In genomic region chr4:15695764-15696163, GRCh38 we compare ENCODE assay signal across 24 cellular contexts. TPM values are rescaled to one million over a fixed set of nuclear protein-coding genes. Genes with fewer than 3 reads are reported as not detected.
DNase-seq lines count a peak whose midpoint lies in the region; ATAC-seq and TF ChIP-seq lines count a peak whose summit lies in the region.
"Had no signal": no experiment of that assay in that cellular context is flagged by ENCODE, and none has a peak within 500 bp of the region (broad histone marks: within the 10 kb centered on the region; RNA-seq: fewer than 3 reads in every experiment).

No MANE protein-coding gene starts in this region.

- in situ Hi-C loops in mammary epithelial cell (cut with MboI; ENCODE audit: low sequenced_read_pairs in 2 of 2) = loop anchor here in 1 of 2 donors (25.0 kb wide), 1 partner anchor 242 kb away; the partner anchor contains the start of gene FGFBP1

- H3K4me2 ChIP-seq in mammary epithelial cell (ENCODE audit: insufficient read depth, low read depth, low read length) = peak overlapping the region; percentile 20

- intact Hi-C loops in mammary epithelial cell (cut with micrococcal nuclease) = no loop called here
- intact Hi-C loops in breast epithelium (cut with DNase I; ENCODE audit: low total_unique reads) = no loop called here
- intact Hi-C loops in mucosa of descending colon (cut with DNase I, micrococcal nuclease) = no loop called here

- H3K27me3 ChIP-seq in mammary epithelial cell (ENCODE audit: insufficient read depth, low read length) (no peaks in the 10 kb centered on the region), breast epithelium (no peaks in the 10 kb centered on the region)
- H3K27me3 ChIP-seq: ascending aorta, pancreas, tibial artery had no signal

- H2AFZ ChIP-seq in mammary epithelial cell (ENCODE audit: low read depth, low read length) = no peak overlapping the region
- H2AFZ ChIP-seq: PC-9 had no signal

- H3K4me3 ChIP-seq in mammary epithelial cell (replicated peaks in 1 of 3; ENCODE audit: insufficient read depth in 1 of 3, low read depth in 2 of 3, low read length in 3 of 3) (no peak overlapping the region), breast epithelium (no peak overlapping the region), mucosa of descending colon (no peak overlapping the region)
- H3K4me3 ChIP-seq: ascending aorta, K562, pancreas, PC-9, tibial artery had no signal

- ATAC-seq in mucosa of descending colon = peak; percentile 85
- no peak for ATAC-seq in GM18873 (IDR thresholded peaks at IDR 0.05; ENCODE audit: low FRiP score, unreplicated experiment)
- ATAC-seq: K562; left cardiac atrium; naive thymus-derived CD8-positive, alpha-beta T cell; pancreas; right cardiac atrium; stimulated activated naive CD8-positive, alpha-beta T cell treated with anti-CD3 and anti-CD28 coated beads, Interleukin-15, amount 100 ng/mL, for 72 hours; T-cell had no signal

- no peak overlapping the region for H3K9ac ChIP-seq in mammary epithelial cell (ENCODE audit: insufficient read depth, low read length)

- CTCF ChIA-PET in mammary epithelial cell (lab: Charles Lee; ENCODE audit: low non-redundant PET) = interaction anchor here (0.6 to 0.7 kb wide), 3 partner anchors 18 to 1020 kb away, joined by 3 to 6 read pairs (median 4); no protein-coding TSS in a partner anchor

- H3K27ac ChIP-seq in mammary epithelial cell (ENCODE audit: insufficient read depth, low read depth, low read length) (no peak overlapping the region), breast epithelium (no peak overlapping the region)
- H3K27ac ChIP-seq: ascending aorta, C4-2B, pancreas, tibial artery had no signal

- no peaks in the 10 kb centered on the region for H3K79me2 ChIP-seq in mammary epithelial cell (ENCODE audit: insufficient read depth, low read length)

- H3K36me3 ChIP-seq in mammary epithelial cell (ENCODE audit: insufficient read depth, low read length) (no peaks in the 10 kb centered on the region), breast epithelium (no peaks in the 10 kb centered on the region), mucosa of descending colon (ENCODE audit: low read depth) (no peaks in the 10 kb centered on the region)
- H3K36me3 ChIP-seq: ascending aorta, pancreas, tibial artery had no signal

- no TSS peak for BruUV-seq in mammary epithelial cell (replicated peaks; lab: Mats Ljungman, UMichigan)

- dilution Hi-C loops in mammary epithelial cell (cut with HindIII; ENCODE audit: low sequenced_read_pairs) = no loop called here

- DNase-seq in mammary epithelial cell (no peak), breast epithelium (ENCODE audit: low spot score in 2 of 2) (no peak), astrocyte of the hippocampus (ENCODE audit: low read depth, low spot score) (peak; percentile 57), mucosa of descending colon (peak in 1 of 3 donors; percentile 27), NCI-H1105 treated with DMSO at 0.1 percent for 48 hours (lab: John Stamatoyannopoulos, UW) (no peak)
- no peak for DNase-seq in activated CD8-positive, alpha-beta memory T cell treated with anti-CD3 and anti-CD28 coated beads, Interleukin-2, amount 50 U/mL, for 4 hours
- no peak for DNase-seq in stimulated activated CD4-positive, alpha-beta T cell treated with anti-CD3 and anti-CD28 coated beads, Interleukin-2, amount 100 ng/mL, for 24 hours
- DNase-seq: activated CD4-positive, alpha-beta memory T cell treated with anti-CD3 and anti-CD28 coated beads for 36 hours; cerebellar nuclear complex; glutamatergic neuron; left cardiac atrium; naive thymus-derived CD8-positive, alpha-beta T cell; pancreas; right cardiac atrium; SIG-M5; stimulated activated CD4-positive, alpha-beta T cell treated with anti-CD3 and anti-CD28 coated beads, Interleukin-15, amount 100 ng/mL, for 24 hours; stimulated activated naive CD8-positive, alpha-beta T cell treated with anti-CD3 and anti-CD28 coated beads, Interleukin-15, amount 100 ng/mL, for 72 hours; T-cell; tibial artery had no signal

- H4K20me1 ChIP-seq in mammary epithelial cell (ENCODE audit: insufficient read depth, low read length) = no peaks in the 10 kb centered on the region

- WGBS in mammary epithelial cell (ENCODE audit: low coverage, missing lambda C conversion rate) = 93% methylated on average over 3 of the region's 3 CpGs

- H3K4me1 ChIP-seq in mammary epithelial cell (ENCODE audit: insufficient read depth, low read length) = peaks cover 31% of the 10 kb centered on the region
- H3K4me1 ChIP-seq in breast epithelium = no peaks in the 10 kb centered on the region
- H3K4me1 ChIP-seq in mucosa of descending colon (ENCODE audit: low read depth) = no peaks in the 10 kb centered on the region
- H3K4me1 ChIP-seq: ascending aorta, pancreas had no signal

- TF ChIP-seq POLR2A in breast epithelium (IDR thresholded peaks at IDR 0.05) = no peak

- H3K9me3 ChIP-seq in mammary epithelial cell (replicated peaks; ENCODE audit: insufficient read depth, low read length) (no peaks in the 10 kb centered on the region), breast epithelium (no peaks in the 10 kb centered on the region), mucosa of descending colon (no peaks in the 10 kb centered on the region)
- H3K9me3 ChIP-seq: ascending aorta, pancreas, tibial artery had no signal

- TF ChIP-seq CTCF in mammary epithelial cell (conservative IDR thresholded peaks at IDR 0.05 in 1 of 2, IDR thresholded peaks at IDR 0.05 in 1 of 2; ENCODE audit: extremely low read depth in 1 of 2, insufficient read depth in 1 of 2, low read depth in 1 of 2, low read length in 2 of 2) = no peak
- TF ChIP-seq CTCF in breast epithelium (IDR thresholded peaks at IDR 0.05) = no peak
- no peak for TF ChIP-seq CTCF in mucosa of descending colon (IDR thresholded peaks at IDR 0.05)

RNA-seq across cellular contexts. Expression of gene BST1, which starts 7.1 kb away (rescaled TPM):
- total RNA-seq in mammary epithelial cell = under 1 TPM; under 0.01 to 0.47 TPM
- 0.50 TPM for polyA plus RNA-seq in mammary epithelial cell
- polyA minus RNA-seq in mammary epithelial cell = not detected
- total RNA-seq in breast epithelium = 10 to 100 TPM in 1 of 3 donors, 1 to 10 TPM in 2; 6.4 to 16.6 (median 7.5) TPM
- 10 to 100 TPM in 1 of 3 donors, 1 to 10 TPM in 2; 4.7 to 14.6 (median 6.9) TPM for total RNA-seq in mucosa of descending colon
- total RNA-seq: K562 had no signal

RNA-seq across cellular contexts. Expression of gene FAM200B, which starts 14.1 kb away (rescaled TPM):
- total RNA-seq in mammary epithelial cell (10 to 100 TPM; 19.3 to 36.1 TPM), breast epithelium (10 to 100 TPM; 34.7 to 66.9 (median 55.9) TPM), mucosa of descending colon (10 to 100 TPM; 35.3 to 46.1 (median 38.9) TPM)
- polyA plus RNA-seq in mammary epithelial cell = 22.8 TPM
- polyA minus RNA-seq in mammary epithelial cell = 7.6 TPM

RNA-seq across cellular contexts. Expression of gene FBXL5, which starts 40.6 kb away (rescaled TPM):
- total RNA-seq in mammary epithelial cell (100 to 1,000 TPM in 1 of 2 donors, 10 to 100 TPM in 1; 72.1 to 109 TPM), breast epithelium (100 to 1,000 TPM; 178 to 231 (median 202) TPM), mucosa of descending colon (100 to 1,000 TPM in 1 of 3 donors, 10 to 100 TPM in 2; 44.8 to 104 (median 60.4) TPM)
- polyA plus RNA-seq in mammary epithelial cell = 31.2 TPM
- polyA minus RNA-seq in mammary epithelial cell = 41.3 TPM
